In genomic region chr1:64173300-64173940, GRCh38 we compare ENCODE assay signal across 17 cellular contexts. TPM values are rescaled to one million over a fixed set of nuclear protein-coding genes. Genes with fewer than 3 reads are reported as not detected.
A peak's percentile ranks its signal among the peaks of the same experiment; 100 is the strongest.
DNase-seq lines count a peak whose midpoint lies in the region; ATAC-seq and TF ChIP-seq lines count a peak whose summit lies in the region.
"Had no signal": no experiment of that assay in that cellular context is flagged by ENCODE, and none has a peak within 500 bp of the region (broad histone marks: within the 10 kb centered on the region; RNA-seq: fewer than 3 reads in every experiment).

No MANE protein-coding gene starts in this region.

- H3K27ac ChIP-seq in ACC112 (ENCODE audit: low read depth, low read length) (peak overlapping the region; percentile 91), HEK293 (ENCODE audit: extremely low read depth, low read depth, low read length) (peak overlapping the region; percentile 82), mesodermal cell (ENCODE audit: low read depth, low read length, severe bottlenecking) (peak overlapping the region; percentile 88), esophagus squamous epithelium (peak overlapping the region in 1 of 4 donors; percentile 6)
- H3K27ac ChIP-seq: colonic mucosa, lower lobe of right lung had no signal

- H3K4me3 ChIP-seq in ACC112 (ENCODE audit: low read depth, low read length): peak overlapping the region; percentile 61; the same call in 1 of the 2 replicates
- no peak overlapping the region for H3K4me3 ChIP-seq in HEK293 (ENCODE audit: low read depth, low read length)
- no peak overlapping the region for H3K4me3 ChIP-seq in mesodermal cell (ENCODE audit: extremely low read depth, insufficient read depth, low read length, poor library complexity, severe bottlenecking)
- H3K4me3 ChIP-seq in esophagus squamous epithelium: no peak overlapping the region
- H3K4me3 ChIP-seq: colonic mucosa, lower lobe of right lung had no signal

- no peak; the same call in 1 of the 2 replicates for ATAC-seq in WTC11
- ATAC-seq: HCT116, lower lobe of right lung had no signal

- peaks cover 27% of the 10 kb centered on the region for H3K4me1 ChIP-seq in ACC112 (ENCODE audit: control insufficient read depth, insufficient read depth, low read length, unreplicated experiment)
- peaks cover 12% of the 10 kb centered on the region for H3K4me1 ChIP-seq in HEK293 (ENCODE audit: control insufficient read depth, insufficient read depth, low read length)
- peaks cover 32% of the 10 kb centered on the region for H3K4me1 ChIP-seq in mesodermal cell (ENCODE audit: control insufficient read depth, insufficient read depth, low read length, poor library complexity, severe bottlenecking)
- H3K4me1 ChIP-seq in esophagus squamous epithelium: peaks cover 0 to 29% (median 15%) of the 10 kb centered on the region in 3 donors
- H3K4me1 ChIP-seq: colonic mucosa had no signal

- POLR2A ChIA-PET in HEK293 (lab: Yijun Ruan, JAX) (no interaction called here), WTC11 (lab: Charles Lee) (no interaction called here)

- H3K4me3 Mint-ChIP-seq in WTC11: no peak overlapping the region
- H3K4me3 Mint-ChIP-seq in activated T-helper 2 cell treated with anti-CD3 and anti-CD28 coated beads, Interferon-gamma antibody, Interleukin-2, Interleukin-4, amounts not matched to agents 10 μg/mL and 5 μg/mL and 100 μg/mL, durations not matched to agents 14 hours and 24 hours and 36 hours (ENCODE audit: low read depth): no peak overlapping the region
- H3K4me3 Mint-ChIP-seq: activated B cell treated with CpG ODN at 0.5 μM for 24 hours; T-helper 1 cell treated with Interleukin-12 subunit alpha and Interleukin-12 subunit beta and Interleukin-4 antibody, amounts not matched to agents 30 μg/mL and 1 μg/mL, for 36 hours had no signal

- H3K27me3 ChIP-seq in ACC112 (ENCODE audit: insufficient read depth, low read length): no peaks in the 10 kb centered on the region
- no peaks in the 10 kb centered on the region for H3K27me3 ChIP-seq in esophagus squamous epithelium
- H3K27me3 ChIP-seq: colonic mucosa had no signal

- H3K27me3 Mint-ChIP-seq in WTC11 (ENCODE audit: low read depth): no peaks in the 10 kb centered on the region
- peaks cover 45% of the 10 kb centered on the region for H3K27me3 Mint-ChIP-seq in activated T-helper 2 cell treated with anti-CD3 and anti-CD28 coated beads, Interferon-gamma antibody, Interleukin-2, Interleukin-4, amounts not matched to agents 10 μg/mL and 5 μg/mL and 100 μg/mL, durations not matched to agents 14 hours and 24 hours and 36 hours (ENCODE audit: low read depth)

- peaks cover 45% of the 10 kb centered on the region for H3K4me1 Mint-ChIP-seq in WTC11
- H3K4me1 Mint-ChIP-seq in activated T-helper 2 cell treated with anti-CD3 and anti-CD28 coated beads, Interferon-gamma antibody, Interleukin-2, Interleukin-4, amounts not matched to agents 10 μg/mL and 5 μg/mL and 100 μg/mL, durations not matched to agents 14 hours and 24 hours and 36 hours (ENCODE audit: low read depth): peaks cover 22% of the 10 kb centered on the region

- DNase-seq in WTC11 (ENCODE audit: low spot score): no peak
- DNase-seq in SKM-1 (lab: John Stamatoyannopoulos, UW; ENCODE audit: unreplicated experiment): no peak
- no peak for DNase-seq in activated T-helper 2 cell treated with anti-CD3 and anti-CD28 coated beads, Interferon-gamma antibody, Interleukin-2, Interleukin-4, amounts not matched to agents 10 μg/mL and 5 μg/mL and 100 μg/mL, durations not matched to agents 14 hours and 24 hours and 36 hours (ENCODE audit: low spot score)
- DNase-seq in COLO829 (ENCODE audit: low spot score): no peak
- no peak for DNase-seq in esophagus squamous epithelium (lab: John Stamatoyannopoulos, UW)
- DNase-seq: activated B cell treated with CpG ODN at 0.5 μM for 24 hours, colonic mucosa, COR-L47, GF-D8, lower lobe of right lung had no signal

- CTCF ChIA-PET in HEK293 (lab: Yijun Ruan, JAX): interaction anchor here (0.6 to 1.4 kb wide), 4 partner anchors 8 to 489 kb away, joined by 3 to 4 read pairs (median 4); no protein-coding TSS in a partner anchor
- CTCF ChIA-PET in WTC11 (lab: Charles Lee): interaction anchor here (1.4 kb wide), 1 partner anchor 9 kb away, joined by 6 read pairs; no protein-coding TSS in a partner anchor

- peaks cover 51% of the 10 kb centered on the region for H3K36me3 Mint-ChIP-seq in WTC11
- H3K36me3 Mint-ChIP-seq in activated T-helper 2 cell treated with anti-CD3 and anti-CD28 coated beads, Interferon-gamma antibody, Interleukin-2, Interleukin-4, amounts not matched to agents 10 μg/mL and 5 μg/mL and 100 μg/mL, durations not matched to agents 14 hours and 24 hours and 36 hours (ENCODE audit: low read depth): no peaks in the 10 kb centered on the region

- H3K9me3 ChIP-seq in HEK293 (ENCODE audit: control insufficient read depth, insufficient read depth, low read depth, low read length): no peaks in the 10 kb centered on the region
- H3K9me3 ChIP-seq in mesodermal cell (ENCODE audit: control insufficient read depth, low read length): peaks cover 18% of the 10 kb centered on the region
- H3K9me3 ChIP-seq in esophagus squamous epithelium: no peaks in the 10 kb centered on the region
- H3K9me3 ChIP-seq: colonic mucosa, lower lobe of right lung had no signal

- peaks cover 26% of the 10 kb centered on the region for H3K9me3 Mint-ChIP-seq in WTC11
- peaks cover 12% of the 10 kb centered on the region for H3K9me3 Mint-ChIP-seq in activated T-helper 2 cell treated with anti-CD3 and anti-CD28 coated beads, Interferon-gamma antibody, Interleukin-2, Interleukin-4, amounts not matched to agents 10 μg/mL and 5 μg/mL and 100 μg/mL, durations not matched to agents 14 hours and 24 hours and 36 hours
- H3K9me3 Mint-ChIP-seq: activated B cell treated with CpG ODN at 0.5 μM for 24 hours; T-helper 1 cell treated with Interleukin-12 subunit alpha and Interleukin-12 subunit beta and Interleukin-4 antibody, amounts not matched to agents 30 μg/mL and 1 μg/mL, for 36 hours had no signal

- H3K36me3 ChIP-seq in ACC112 (ENCODE audit: insufficient read depth, low read length) (0 out of 2 replicates have a peak, but pooled peaks cover 2% of the 10 kb centered on the region), HEK293 (ENCODE audit: control insufficient read depth in 2 of 2, insufficient read depth in 1 of 2, low read length in 2 of 2) (peaks cover 0 to 11% of the 10 kb centered on the region in 2 experiments; a peak in 1 of 3 replicates), mesodermal cell (ENCODE audit: control insufficient read depth, insufficient read depth, low read length) (peaks cover 37% of the 10 kb centered on the region), esophagus squamous epithelium (peaks cover 0 to 20% (median 0%) of the 10 kb centered on the region in 3 donors)
- H3K36me3 ChIP-seq: colonic mucosa, lower lobe of right lung had no signal

- no peaks in the 10 kb centered on the region for H3K79me2 ChIP-seq in ACC112 (ENCODE audit: control insufficient read depth, insufficient read depth, low read length, unreplicated experiment)

- 93 to 97% methylated on average over 5 of the region's 6 CpGs for WGBS in mesodermal cell (ENCODE audit: insufficient coverage in 2 of 2), 2 experiments
- 76 to 90% methylated on average over 6 of the region's 6 CpGs for WGBS in esophagus squamous epithelium, 2 donors

- H2AFZ ChIP-seq in ACC112 (ENCODE audit: low read length, unreplicated experiment): peak overlapping the region; percentile 99

- intact Hi-C loops in activated T-helper 2 cell treated with anti-CD3 and anti-CD28 coated beads, Interferon-gamma antibody, Interleukin-2, Interleukin-4, amounts not matched to agents 10 μg/mL and 5 μg/mL and 100 μg/mL, durations not matched to agents 14 hours and 24 hours and 36 hours (cut with micrococcal nuclease): loop anchor here (2.0 kb wide), 1 partner anchor 23 kb away; no protein-coding TSS in a partner anchor
- intact Hi-C loops in esophagus squamous epithelium (cut with DNase I): no loop called here

- TF ChIP-seq CTCF in HEK293 (tag by site-specific recombination; IDR thresholded peaks at IDR 0.05) (no peak), WTC11 (IDR thresholded peaks at IDR 0.05) (no peak), esophagus squamous epithelium (IDR thresholded peaks at IDR 0.05) (no peak)

- H3K27ac Mint-ChIP-seq in WTC11: peak overlapping the region; percentile 53; the same call in 1 of the 2 replicates
- H3K27ac Mint-ChIP-seq in activated T-helper 2 cell treated with anti-CD3 and anti-CD28 coated beads, Interferon-gamma antibody, Interleukin-2, Interleukin-4, amounts not matched to agents 10 μg/mL and 5 μg/mL and 100 μg/mL, durations not matched to agents 14 hours and 24 hours and 36 hours: no peak overlapping the region
- H3K27ac Mint-ChIP-seq: activated B cell treated with CpG ODN at 0.5 μM for 24 hours; T-helper 1 cell treated with Interleukin-12 subunit alpha and Interleukin-12 subunit beta and Interleukin-4 antibody, amounts not matched to agents 30 μg/mL and 1 μg/mL, for 36 hours had no signal

- no peak for TF ChIP-seq POLR2A in esophagus squamous epithelium (IDR thresholded peaks at IDR 0.05)

TF ChIP-seq in HEK293, 187 proteins besides CTCF, POLR2A, EP300 and RAD21 (continues in another document):
- TF ChIP-seq ZNF138 (tag by site-specific recombination; IDR thresholded peaks at IDR 0.05; ENCODE audit: borderline replicate concordance): no peak
- TF ChIP-seq ZNF626 (tag by site-specific recombination; IDR thresholded peaks at IDR 0.05): no peak

RNA-seq across cellular contexts. Expression of gene UBE2U, which starts 30.0 kb away (rescaled TPM):
- total RNA-seq in WTC11 (2021) (not detected in 3 replicates), esophagus squamous epithelium (not detected)
- polyA plus RNA-seq in mesodermal cell (2013, experiment 1 of 2): not detected
- not detected for polyA plus RNA-seq in mesodermal cell (2013, experiment 2 of 2)
- total RNA-seq in activated T-helper 2 cell treated with anti-CD3 and anti-CD28 coated beads, Interferon-gamma antibody, Interleukin-2, Interleukin-4, amounts not matched to agents 10 μg/mL and 5 μg/mL and 100 μg/mL, durations not matched to agents 14 hours and 24 hours and 36 hours: not detected in 2 replicates
- total RNA-seq: activated B cell treated with CpG ODN at 0.5 μM for 24 hours, colonic mucosa, lower lobe of right lung, subcutaneous adipose tissue had no signal
- polyA plus RNA-seq: neural cell had no signal
